In genomic region chr3:194447161-194447560, GRCh38 we compare ENCODE assay signal across 17 cellular contexts. TPM values are rescaled to one million over a fixed set of nuclear protein-coding genes. Genes with fewer than 3 reads are reported as not detected.
DNase-seq lines count a peak whose midpoint lies in the region; ATAC-seq and TF ChIP-seq lines count a peak whose summit lies in the region.
"Had no signal": no experiment of that assay in that cellular context is flagged by ENCODE, and none has a peak within 500 bp of the region (broad histone marks: within the 10 kb centered on the region; RNA-seq: fewer than 3 reads in every experiment).

No MANE protein-coding gene starts in this region.

- H3K4me3 Mint-ChIP-seq in Calu3 (ENCODE audit: low read depth, unreplicated experiment), result no peak overlapping the region
- H3K4me3 Mint-ChIP-seq: dendritic cell treated with granulocyte-macrophage colony-stimulating factor and Interleukin-4, amounts not matched to agents 40 ng/mL and 50 ng/mL, for 4 days had no signal

- peaks cover 75% of the 10 kb centered on the region for H3K36me3 Mint-ChIP-seq in Calu3 (ENCODE audit: insufficient read depth, unreplicated experiment)

- peak; percentile 58 for DNase-seq in Calu3
- DNase-seq in NCI-H748 (lab: John Stamatoyannopoulos, UW; ENCODE audit: unreplicated experiment), result peak; percentile 71
- DNase-seq in kidney glomerular epithelial cell (lab: John Stamatoyannopoulos, UW), result peak; percentile 57
- no peak for DNase-seq in hepatic stellate cell (ENCODE audit: low spot score)
- DNase-seq in amniotic stem cell (lab: John Stamatoyannopoulos, UW), result no peak
- DNase-seq: activated CD4-positive, alpha-beta T cell treated with anti-CD3 and anti-CD28 coated beads, Interleukin-2, amount 50 U/mL, for 1 hour; BE2C; DMS79; mesendoderm; SIG-M5; stimulated activated CD4-positive, alpha-beta T cell treated with anti-CD3 and anti-CD28 coated beads, Interleukin-4, amount 100 ng/mL, for 24 hours; T1000 had no signal

- H3K27ac ChIP-seq in HEK293 (ENCODE audit: extremely low read depth, low read depth, low read length), result no peak overlapping the region
- H3K27ac ChIP-seq: tibial nerve had no signal

- no peaks in the 10 kb centered on the region for H3K27me3 Mint-ChIP-seq in Calu3 (ENCODE audit: unreplicated experiment)
- H3K27me3 Mint-ChIP-seq: dendritic cell treated with granulocyte-macrophage colony-stimulating factor and Interleukin-4, amounts not matched to agents 40 ng/mL and 50 ng/mL, for 4 days had no signal

- no peak for TF ChIP-seq CTCF in Calu3 (IDR thresholded peaks at IDR 0.05; ENCODE audit: unreplicated experiment)
- no peak for TF ChIP-seq CTCF in HEK293 (tag by site-specific recombination; IDR thresholded peaks at IDR 0.05)

- no peaks in the 10 kb centered on the region for H3K9me3 Mint-ChIP-seq in Calu3 (ENCODE audit: low read depth, unreplicated experiment)
- H3K9me3 Mint-ChIP-seq: dendritic cell treated with granulocyte-macrophage colony-stimulating factor and Interleukin-4, amounts not matched to agents 40 ng/mL and 50 ng/mL, for 4 days had no signal

- POLR2A ChIA-PET in HEK293 (lab: Yijun Ruan, JAX), result interaction anchor here (0.7 kb wide), 1 partner anchor 760 kb away, joined by 5 read pairs; no protein-coding TSS in a partner anchor

- BruUV-seq in Calu3 (replicated peaks; lab: Mats Ljungman, UMichigan), result no TSS peak

- H3K4me3 ChIP-seq in HEK293 (ENCODE audit: low read depth, low read length), result no peak overlapping the region
- H3K4me3 ChIP-seq: tibial nerve had no signal

- peaks cover 27 to 85% of the 10 kb centered on the region in 2 experiments for H3K36me3 ChIP-seq in HEK293 (ENCODE audit: control insufficient read depth in 2 of 2, insufficient read depth in 1 of 2, low read length in 2 of 2)

- H3K4me1 Mint-ChIP-seq in Calu3 (ENCODE audit: low read depth, unreplicated experiment), result peaks cover 15% of the 10 kb centered on the region

- no peaks in the 10 kb centered on the region for H3K9me3 ChIP-seq in HEK293 (ENCODE audit: control insufficient read depth, insufficient read depth, low read depth, low read length)
- H3K9me3 ChIP-seq: BE2C, tibial nerve had no signal

- intact Hi-C loops in Calu3 (cut with micrococcal nuclease; ENCODE audit: unreplicated experiment), result no loop called here

- H3K27ac Mint-ChIP-seq in Calu3 (ENCODE audit: unreplicated experiment), result no peak overlapping the region
- H3K27ac Mint-ChIP-seq: dendritic cell treated with granulocyte-macrophage colony-stimulating factor and Interleukin-4, amounts not matched to agents 40 ng/mL and 50 ng/mL, for 4 days had no signal

- CTCF ChIA-PET in Calu3 (lab: Charles Lee), result interaction anchor here (0.6 to 1.8 kb wide), 16 partner anchors 16 to 863 kb away, joined by 3 to 23 read pairs (median 4); partner anchors contain the start of gene TMEM44
- CTCF ChIA-PET in HEK293 (lab: Yijun Ruan, JAX), result interaction anchor here (0.6 to 1.5 kb wide), 3 partner anchors 10 to 147 kb away, joined by 4 to 5 read pairs (median 4); no protein-coding TSS in a partner anchor

- ATAC-seq in HG03196 (IDR thresholded peaks at IDR 0.05; ENCODE audit: unreplicated experiment), result no peak
- ATAC-seq in HG03095 (IDR thresholded peaks at IDR 0.05; ENCODE audit: unreplicated experiment), result no peak

- no peaks in the 10 kb centered on the region for H3K4me1 ChIP-seq in HEK293 (ENCODE audit: control insufficient read depth, insufficient read depth, low read length)
- H3K4me1 ChIP-seq: BE2C, tibial nerve had no signal

TF ChIP-seq in HEK293, 187 proteins besides CTCF, POLR2A, EP300 and RAD21:
- TF ChIP-seq SP7 (tag by site-specific recombination; IDR thresholded peaks at IDR 0.05) (0 out of 2 replicates have a peak, but pooled peaks have one; percentile 28), MEIS1 (CRISPR knock-in tag; IDR thresholded peaks at IDR 0.05; ENCODE audit: borderline replicate concordance) (no peak)

RNA-seq across cellular contexts. Expression of gene ATP13A3, which starts 39.6 kb away (rescaled TPM):
- total RNA-seq in Calu3 (2022), result 229 and 237 TPM in 2 replicates

RNA-seq across cellular contexts. Expression of gene GP5, which starts 48.1 kb away (rescaled TPM):
- 0.10 and 0.21 TPM in 2 replicates for total RNA-seq in Calu3 (2022)
- total RNA-seq: tibial nerve had no signal

Comparison
In these comparisons a context has a peak if more than half of its experiments do, and no peak if none do; other contexts are left out.
1. DNase-seq: peak in Calu3 (single experiment), NCI-H748 (single experiment) and kidney glomerular epithelial cell (single experiment); none in hepatic stellate cell (single experiment) and amniotic stem cell (single experiment).